ENCODE assay signal across 25 cellular contexts in the genomic region with DNA sequence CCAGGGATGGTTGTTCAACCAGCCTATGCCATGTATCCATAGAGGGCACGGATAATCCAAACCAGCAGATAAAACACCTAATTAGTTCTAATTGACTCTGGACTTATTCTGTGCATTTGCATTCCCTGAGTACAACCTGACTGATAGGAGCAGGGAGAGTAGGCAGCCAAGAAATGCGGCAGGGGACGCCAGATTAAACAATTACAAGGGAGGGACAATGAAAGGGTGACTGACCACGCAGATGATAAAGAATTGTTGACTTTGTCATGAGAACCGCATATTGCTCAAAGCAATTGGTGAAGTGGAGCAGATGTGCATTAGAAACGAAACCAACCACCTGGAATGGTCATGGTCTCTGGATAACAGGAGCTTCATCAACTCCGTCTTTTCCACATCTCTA.
DNase-seq lines count a peak whose midpoint lies in the region; ATAC-seq, FAIRE-seq and TF ChIP-seq lines count a peak whose summit lies in the region.
"Had no signal": no experiment of that assay in that cellular context is flagged by ENCODE, and none has a peak within 500 bp of the region (broad histone marks: within the 10 kb centered on the region; RNA-seq: fewer than 3 reads in every experiment).

No MANE protein-coding gene starts in this region.

- no peak for TF ChIP-seq CTCF in right lobe of liver (IDR thresholded peaks at IDR 0.05)
- no peak for TF ChIP-seq CTCF in HepG2 (CRISPR knock-in tag; IDR thresholded peaks at IDR 0.05)
- peak; percentile 5 for TF ChIP-seq CTCF in hepatocyte (IDR thresholded peaks at IDR 0.05; ENCODE audit: poor library complexity)

- H2AFZ ChIP-seq in HepG2 (ENCODE audit: low read length) (no peak overlapping the region), hepatocyte (no peak overlapping the region)

- H3K9me2 ChIP-seq in hepatocyte (replicated peaks; ENCODE audit: insufficient read depth) = no peaks in the 10 kb centered on the region

- H3K36me3 ChIP-seq in right lobe of liver = no peaks in the 10 kb centered on the region
- H3K36me3 ChIP-seq in HepG2 (replicated peaks in 1 of 2; ENCODE audit: control insufficient read depth in 1 of 2, insufficient read depth in 2 of 2, low read length in 2 of 2) = no peaks in the 10 kb centered on the region
- no peaks in the 10 kb centered on the region for H3K36me3 ChIP-seq in hepatocyte (replicated peaks; ENCODE audit: insufficient read depth, low read depth)
- H3K36me3 ChIP-seq: BLaER1, HAP-1, SJCRH30 had no signal

- peaks cover 0 to 15% of the 10 kb centered on the region in 2 donors for H3K9me3 Mint-ChIP-seq in stimulated activated naive CD8-positive, alpha-beta T cell treated with anti-CD3 and anti-CD28 coated beads, Interleukin-15, amount 100 ng/mL, for 72 hours

- no peak overlapping the region for H3K4me3 Mint-ChIP-seq in stimulated activated naive CD8-positive, alpha-beta T cell treated with anti-CD3 and anti-CD28 coated beads, Interleukin-15, amount 100 ng/mL, for 72 hours
- H3K4me3 Mint-ChIP-seq: CD4-positive, alpha-beta T cell; GM23338 had no signal

- H3K79me2 ChIP-seq in HepG2 (ENCODE audit: insufficient read depth, low read length) (no peaks in the 10 kb centered on the region), hepatocyte (no peaks in the 10 kb centered on the region)

- FAIRE-seq in HepG2 (lab: Jason Lieb, UNC) = no peak
- FAIRE-seq: G401.6, GM12892, HTR-8/SVneo had no signal

- H4K20me1 ChIP-seq in HepG2 (ENCODE audit: insufficient read depth, low read length) (no peaks in the 10 kb centered on the region), hepatocyte (ENCODE audit: insufficient read depth, poor library complexity, severe bottlenecking) (no peaks in the 10 kb centered on the region)
- H4K20me1 ChIP-seq: BLaER1 had no signal

- H3K27me3 Mint-ChIP-seq in stimulated activated naive CD8-positive, alpha-beta T cell treated with anti-CD3 and anti-CD28 coated beads, Interleukin-15, amount 100 ng/mL, for 72 hours = peaks cover 8% of the 10 kb centered on the region

- H3K4me1 ChIP-seq in right lobe of liver = no peaks in the 10 kb centered on the region
- no peaks in the 10 kb centered on the region for H3K4me1 ChIP-seq in HepG2 (ENCODE audit: insufficient read depth, low read length)
- no peaks in the 10 kb centered on the region for H3K4me1 ChIP-seq in hepatocyte (ENCODE audit: insufficient read depth)
- H3K4me1 ChIP-seq: BLaER1, HAP-1, SJCRH30 had no signal

- H3K4me2 ChIP-seq in HepG2 (ENCODE audit: low read depth, low read length) = no peak overlapping the region
- no peak overlapping the region for H3K4me2 ChIP-seq in hepatocyte
- H3K4me2 ChIP-seq: BLaER1, GM23338, KMS-11 had no signal

- POLR2A ChIA-PET in HepG2 (lab: Yijun Ruan, JAX) = no interaction called here

- 30% methylated on average over 7 of the region's 7 CpGs for WGBS in right lobe of liver (ENCODE audit: insufficient coverage, low coverage, low lambda C conversion rate, missing lambda C conversion rate)
- WGBS in HepG2 (ENCODE audit: low lambda C conversion rate) = 10% methylated on average over 7 of the region's 7 CpGs
- 66% methylated on average over 7 of the region's 7 CpGs for WGBS in hepatocyte (ENCODE audit: low lambda C conversion rate, missing lambda C conversion rate)

- peak in 3 of 4 donors; percentile 17 to 86 (median 39) for ATAC-seq in right lobe of liver
- ATAC-seq in HepG2 = no peak
- no peak for ATAC-seq in stimulated activated naive CD8-positive, alpha-beta T cell treated with anti-CD3 and anti-CD28 coated beads, Interleukin-15, amount 100 ng/mL, for 72 hours
- ATAC-seq in SK-N-SH treated with all-trans-retinoic acid at 6 μM for 48 hours = no peak
- ATAC-seq: Panc1 had no signal

- no peak for TF ChIP-seq RAD21 in HepG2 (CRISPR knock-in tag; IDR thresholded peaks at IDR 0.05)

- TF ChIP-seq POLR2A in right lobe of liver (IDR thresholded peaks at IDR 0.05) (no peak), HepG2 (IDR thresholded peaks at IDR 0.05; ENCODE audit: insufficient read depth in 1 of 2, low read depth in 2 of 2, low read length in 2 of 2) (no peak)

- no peaks in the 10 kb centered on the region for H3K4me1 Mint-ChIP-seq in stimulated activated naive CD8-positive, alpha-beta T cell treated with anti-CD3 and anti-CD28 coated beads, Interleukin-15, amount 100 ng/mL, for 72 hours
- H3K4me1 Mint-ChIP-seq: GM23338 had no signal

- H3K27me3 ChIP-seq in right lobe of liver (no peaks in the 10 kb centered on the region), HepG2 (ENCODE audit: control insufficient read depth in 1 of 2, insufficient read depth in 2 of 2, low read length in 2 of 2) (no peaks in the 10 kb centered on the region; a peak in 1 of 5 replicates), hepatocyte (no peaks in the 10 kb centered on the region)
- H3K27me3 ChIP-seq: BLaER1, SJCRH30 had no signal

- CTCF ChIA-PET in HepG2 (lab: Yijun Ruan, JAX; ENCODE audit: low intra/inter-chr PET ratio, low total read pairs) = interaction anchor here (0.8 to 1.4 kb wide), 2 partner anchors 135 to 257 kb away, joined by 4 to 6 read pairs; no protein-coding TSS in a partner anchor

- no peak overlapping the region for H3K27ac Mint-ChIP-seq in stimulated activated naive CD8-positive, alpha-beta T cell treated with anti-CD3 and anti-CD28 coated beads, Interleukin-15, amount 100 ng/mL, for 72 hours
- H3K27ac Mint-ChIP-seq: CD4-positive, alpha-beta T cell; GM23338 had no signal

- TF ChIP-seq EP300 in HepG2 (IDR thresholded peaks at IDR 0.05; ENCODE audit: low read depth in 2 of 2, low read length in 2 of 2) (no peak), HepG2 (CRISPR knock-in tag; IDR thresholded peaks at IDR 0.05; ENCODE audit: borderline replicate concordance) (no peak)

- peak; percentile 45 for DNase-seq in DMS53 (lab: John Stamatoyannopoulos, UW)
- no peak for DNase-seq in DMS53 treated with DMSO at 0.1 percent for 48 hours (lab: John Stamatoyannopoulos, UW; ENCODE audit: unreplicated experiment)
- DNase-seq in right lobe of liver = peak in 1 of 3 donors; percentile 18
- no peak for DNase-seq in HepG2 (ENCODE audit: low spot score)
- no peak for DNase-seq in hepatocyte (ENCODE audit: low spot score)
- no peak for DNase-seq in NCI-H446 (lab: John Stamatoyannopoulos, UW)
- DNase-seq in stimulated activated naive CD8-positive, alpha-beta T cell treated with anti-CD3 and anti-CD28 coated beads, Interleukin-15, amount 100 ng/mL, for 72 hours = no peak
- DNase-seq: ACHN; CD4-positive, alpha-beta T cell; IMR-90; NCI-H187; NCI-H2227 treated with DMSO at 0.1 percent for 48 hours; NCI-H526 treated with DMSO at 0.1 percent for 48 hours; SJCRH30; T-helper 1 cell had no signal

- intact Hi-C loops in right lobe of liver (cut with DNase I) (no loop called here), HepG2 (cut with micrococcal nuclease; ENCODE audit: unreplicated experiment) (no loop called here)

- H3K27ac ChIP-seq in right lobe of liver (no peak overlapping the region), HepG2 (ENCODE audit: extremely low read length, insufficient read depth, low read length) (no peak overlapping the region), hepatocyte (no peak overlapping the region)
- H3K27ac ChIP-seq: 22Rv1, BLaER1, KMS-11, SJCRH30 had no signal

- in situ Hi-C loops in HepG2 (cut with HindIII; ENCODE audit: extremely low pct_ligation_motif_present, low pct_unique_long_range_greater_than_20kb) = loop anchor here (10.0 kb wide), 1 partner anchor 130 kb away; no protein-coding TSS in a partner anchor

- H3K4me3 ChIP-seq in right lobe of liver (no peak overlapping the region), HepG2 (replicated peaks in 1 of 3; ENCODE audit: insufficient read depth in 1 of 3, low read depth in 2 of 3, low read length in 3 of 3) (no peak overlapping the region), hepatocyte (no peak overlapping the region)
- H3K4me3 ChIP-seq: BLaER1, GM23338, HAP-1, SJCRH30 had no signal

- no TSS peak for BruUV-seq in HepG2 (replicated peaks; lab: Mats Ljungman, UMichigan)

- no peaks in the 10 kb centered on the region for H3K9me3 ChIP-seq in right lobe of liver
- no peaks in the 10 kb centered on the region for H3K9me3 ChIP-seq in HepG2 (ENCODE audit: low read length)
- no peaks in the 10 kb centered on the region for H3K9me3 ChIP-seq in hepatocyte (ENCODE audit: low read depth)
- H3K9me3 ChIP-seq: HAP-1, SJCRH30 had no signal

- H3K9ac ChIP-seq in HepG2 (ENCODE audit: insufficient read depth, low read depth, low read length) = no peak overlapping the region
- H3K9ac ChIP-seq: BLaER1, KMS-11 had no signal

TF ChIP-seq in HepG2, 621 proteins besides CTCF, POLR2A, EP300 and RAD21 (continues in another document):
- no peak for TF ChIP-seq ZFP37 (CRISPR knock-in tag; IDR thresholded peaks at IDR 0.05; ENCODE audit: borderline replicate concordance)
- no peak for TF ChIP-seq ZNF841 (CRISPR knock-in tag; IDR thresholded peaks at IDR 0.05; ENCODE audit: borderline replicate concordance)
- TF ChIP-seq, protein P1, sequence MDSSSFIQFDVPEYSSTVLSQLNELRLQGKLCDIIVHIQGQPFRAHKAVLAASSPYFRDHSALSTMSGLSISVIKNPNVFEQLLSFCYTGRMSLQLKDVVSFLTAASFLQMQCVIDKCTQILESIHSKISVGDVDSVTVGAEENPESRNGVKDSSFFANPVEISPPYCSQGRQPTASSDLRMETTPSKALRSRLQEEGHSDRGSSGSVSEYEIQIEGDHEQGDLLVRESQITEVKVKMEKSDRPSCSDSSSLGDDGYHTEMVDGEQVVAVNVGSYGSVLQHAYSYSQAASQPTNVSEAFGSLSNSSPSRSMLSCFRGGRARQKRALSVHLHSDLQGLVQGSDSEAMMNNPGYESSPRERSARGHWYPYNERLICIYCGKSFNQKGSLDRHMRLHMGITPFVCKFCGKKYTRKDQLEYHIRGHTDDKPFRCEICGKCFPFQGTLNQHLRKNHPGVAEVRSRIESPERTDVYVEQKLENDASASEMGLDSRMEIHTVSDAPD (CRISPR knock-in tag; IDR thresholded peaks at IDR 0.05) = no peak
- no peak for TF ChIP-seq RBFOX2 (IDR thresholded peaks at IDR 0.05; ENCODE audit: low read depth, low read length)

TF ChIP-seq in SK-N-SH treated with all-trans-retinoic acid at 6 μM for 48 hours, 23 proteins besides CTCF, POLR2A, EP300 and RAD21 (continues in another document):
- TF ChIP-seq GLIS3 (CRISPR knock-in tag; IDR thresholded peaks at IDR 0.05) (no peak), ZFP30 (CRISPR knock-in tag; IDR thresholded peaks at IDR 0.05) (no peak)
- TF ChIP-seq, protein P2, sequence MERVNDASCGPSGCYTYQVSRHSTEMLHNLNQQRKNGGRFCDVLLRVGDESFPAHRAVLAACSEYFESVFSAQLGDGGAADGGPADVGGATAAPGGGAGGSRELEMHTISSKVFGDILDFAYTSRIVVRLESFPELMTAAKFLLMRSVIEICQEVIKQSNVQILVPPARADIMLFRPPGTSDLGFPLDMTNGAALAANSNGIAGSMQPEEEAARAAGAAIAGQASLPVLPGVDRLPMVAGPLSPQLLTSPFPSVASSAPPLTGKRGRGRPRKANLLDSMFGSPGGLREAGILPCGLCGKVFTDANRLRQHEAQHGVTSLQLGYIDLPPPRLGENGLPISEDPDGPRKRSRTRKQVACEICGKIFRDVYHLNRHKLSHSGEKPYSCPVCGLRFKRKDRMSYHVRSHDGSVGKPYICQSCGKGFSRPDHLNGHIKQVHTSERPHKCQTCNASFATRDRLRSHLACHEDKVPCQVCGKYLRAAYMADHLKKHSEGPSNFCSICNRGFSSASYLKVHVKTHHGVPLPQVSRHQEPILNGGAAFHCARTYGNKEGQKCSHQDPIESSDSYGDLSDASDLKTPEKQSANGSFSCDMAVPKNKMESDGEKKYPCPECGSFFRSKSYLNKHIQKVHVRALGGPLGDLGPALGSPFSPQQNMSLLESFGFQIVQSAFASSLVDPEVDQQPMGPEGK (CRISPR knock-in tag; IDR thresholded peaks at IDR 0.05; ENCODE audit: borderline replicate concordance) = no peak

Comparison
In these comparisons a context has a peak if more than half of its experiments do, and no peak if none do; other contexts are left out.
1. ATAC-seq: peak in right lobe of liver (3 of 4); none in HepG2 (single experiment), stimulated activated naive CD8-positive, alpha-beta T cell treated with anti-CD3 and anti-CD28 coated beads, Interleukin-15, amount 100 ng/mL, for 72 hours (single experiment) and SK-N-SH treated with all-trans-retinoic acid at 6 μM for 48 hours (single experiment).